In genomic region chr1:229094476-229095311, GRCh38 we compare ENCODE assay signal across 16 cellular contexts.
DNase-seq lines count a peak whose midpoint lies in the region; ATAC-seq and TF ChIP-seq lines count a peak whose summit lies in the region.
"Had no signal": no experiment of that assay in that cellular context is flagged by ENCODE, and none has a peak within 500 bp of the region (broad histone marks: within the 10 kb centered on the region; RNA-seq: fewer than 3 reads in every experiment).

No MANE protein-coding gene starts in this region.

- intact Hi-C loops in PC-3 (cut with micrococcal nuclease) (no loop called here), prostate gland (cut with DNase I) (no loop called here), ovary (cut with DNase I) (no loop called here)

- no peak for ATAC-seq in PC-3
- ATAC-seq: activated T-cell treated with anti-CD3 and anti-CD28 coated beads, Interleukin-2, amount 50 U/mL, for 72 hours; stimulated activated effector memory CD8-positive, alpha-beta T cell treated with anti-CD3 and anti-CD28 coated beads, Interleukin-12 subunit alpha, Interleukin-12 subunit beta, amount 100 ng/mL, for 72 hours had no signal

- TF ChIP-seq CTCF in PC-3 (conservative IDR thresholded peaks at IDR 0.05; ENCODE audit: low read depth, low read length) (no peak), fibroblast of pulmonary artery (IDR thresholded peaks at IDR 0.05; ENCODE audit: low read length, missing control alignments) (no peak), prostate gland (IDR thresholded peaks at IDR 0.05) (no peak), ovary (IDR thresholded peaks at IDR 0.05) (no peak)

- H3K9me3 ChIP-seq in PC-3 (ENCODE audit: low read length): no peaks in the 10 kb centered on the region
- no peaks in the 10 kb centered on the region for H3K9me3 ChIP-seq in prostate gland
- H3K9me3 ChIP-seq in ovary: no peaks in the 10 kb centered on the region

- H3K9ac ChIP-seq in PC-3 (ENCODE audit: low read length): no peak overlapping the region

- H3K27me3 ChIP-seq in PC-3 (ENCODE audit: low read length): peaks cover 23% of the 10 kb centered on the region
- no peaks in the 10 kb centered on the region for H3K27me3 ChIP-seq in prostate gland (replicated peaks; ENCODE audit: insufficient read depth)
- no peaks in the 10 kb centered on the region for H3K27me3 ChIP-seq in ovary

- TF ChIP-seq POLR2A in prostate gland (IDR thresholded peaks at IDR 0.05) (no peak), ovary (IDR thresholded peaks at IDR 0.05) (no peak)

- H3K4me3 ChIP-seq in PC-3 (ENCODE audit: low read length) (no peak overlapping the region), fibroblast of pulmonary artery (replicated peaks; ENCODE audit: low read depth, low read length) (no peak overlapping the region), prostate gland (no peak overlapping the region), ovary (no peak overlapping the region)
- H3K4me3 ChIP-seq: dorsolateral prefrontal cortex had no signal

- H3K4me1 ChIP-seq in PC-3 (ENCODE audit: insufficient read depth, low read length) (peaks cover 21% of the 10 kb centered on the region), prostate gland (replicated peaks) (peaks cover 18% of the 10 kb centered on the region), ovary (ENCODE audit: insufficient read depth) (no peaks in the 10 kb centered on the region)

- DNase-seq in Daoy (ENCODE audit: low read depth) (peak; percentile 77), PC-3 (peak; percentile 16), fibroblast of pulmonary artery (ENCODE audit: low read depth) (peak; percentile 63), prostate gland (ENCODE audit: low spot score) (no peak), DMS79 (lab: John Stamatoyannopoulos, UW) (no peak), NCI-H446 treated with DMSO at 0.1 percent for 48 hours (lab: John Stamatoyannopoulos, UW) (no peak), NCI-H1417 treated with DMSO at 0.1 percent for 48 hours (lab: John Stamatoyannopoulos, UW) (no peak), ovary (no peak)
- DNase-seq: activated CD4-positive, alpha-beta T cell treated with anti-CD3 and anti-CD28 coated beads, Interleukin-2, amount 10 ng/mL, durations not matched to agents 24 days and 14 days; activated T-cell treated with anti-CD3 and anti-CD28 coated beads, Interleukin-2, amount 50 U/mL, for 72 hours; amygdala; dorsolateral prefrontal cortex; GF-D8; NCI-H524; stimulated activated CD4-positive, alpha-beta T cell treated with anti-CD3 and anti-CD28 coated beads, Interleukin-4, amount 100 ng/mL, for 1 hour had no signal

- no peaks in the 10 kb centered on the region for H3F3A ChIP-seq in PC-3 (ENCODE audit: low read length, unreplicated experiment)

- POLR2A ChIA-PET in PC-3 (lab: Charles Lee; ENCODE audit: unreplicated experiment): no interaction called here

- WGBS in prostate gland: 63% methylated on average over 13 of the region's 13 CpGs
- WGBS in ovary, 3 donors: 85 to 91% (median 90%) methylated on average over 13 of the region's 13 CpGs

- no peak for TF ChIP-seq EP300 in ovary (IDR thresholded peaks at IDR 0.05)

- no peaks in the 10 kb centered on the region for H4K20me1 ChIP-seq in PC-3 (ENCODE audit: low read length)

- no peak overlapping the region for H2AFZ ChIP-seq in PC-3 (ENCODE audit: low read length)

- H3K27ac ChIP-seq in PC-3 (ENCODE audit: low read length) (no peak overlapping the region), prostate gland (peak overlapping the region; percentile 71 to 75), ovary (peak overlapping the region in 1 of 2 donors; percentile 23)

- no TSS peak for BruUV-seq in PC-3 (replicated peaks; lab: Mats Ljungman, UMichigan)

- H3K36me3 ChIP-seq in PC-3 (ENCODE audit: low read depth, low read length) (no peaks in the 10 kb centered on the region), prostate gland (no peaks in the 10 kb centered on the region), ovary (no peaks in the 10 kb centered on the region)

- no peak overlapping the region for H3K4me2 ChIP-seq in PC-3 (ENCODE audit: low read length)

- CTCF ChIA-PET in PC-3 (lab: Charles Lee): no interaction called here

- no peaks in the 10 kb centered on the region for H3K79me2 ChIP-seq in PC-3 (ENCODE audit: low read length)

- H3K9me2 ChIP-seq in PC-3 (replicated peaks; ENCODE audit: low read length): no peaks in the 10 kb centered on the region

Comparison
In these comparisons a context has a peak if more than half of its experiments do, and no peak if none do; other contexts are left out.
1. DNase-seq: peak in Daoy (single experiment), PC-3 (single experiment) and fibroblast of pulmonary artery (single experiment); none in prostate gland (single experiment), DMS79 (single experiment), NCI-H446 treated with DMSO at 0.1 percent for 48 hours (single experiment), NCI-H1417 treated with DMSO at 0.1 percent for 48 hours (single experiment) and ovary (0 of 5).